In the genomic region with DNA sequence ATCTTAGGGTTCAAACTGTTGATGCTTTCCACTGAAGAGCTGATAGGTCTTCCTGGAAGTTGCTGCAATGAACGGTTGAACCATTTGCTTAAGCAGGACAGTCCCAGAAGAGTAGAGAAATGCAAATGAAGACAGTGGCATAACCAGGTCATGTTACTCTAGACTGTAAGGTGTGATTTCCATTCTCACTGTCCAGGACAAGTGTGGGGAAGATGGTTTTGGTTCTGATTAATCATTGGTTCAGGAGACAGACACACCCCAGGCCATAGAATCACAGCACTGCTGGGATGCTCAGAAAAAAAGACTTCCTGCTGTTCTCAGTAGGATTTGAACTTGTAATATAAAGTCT, we compare ENCODE assay signal across 1 cellular context.
TF ChIP-seq lines count a peak whose summit lies in the region.

No MANE protein-coding gene starts in this region.

TF ChIP-seq in GM23338, 12 proteins besides CTCF, POLR2A, EP300 and RAD21 (continued from another document):
- TF ChIP-seq, protein P1, sequence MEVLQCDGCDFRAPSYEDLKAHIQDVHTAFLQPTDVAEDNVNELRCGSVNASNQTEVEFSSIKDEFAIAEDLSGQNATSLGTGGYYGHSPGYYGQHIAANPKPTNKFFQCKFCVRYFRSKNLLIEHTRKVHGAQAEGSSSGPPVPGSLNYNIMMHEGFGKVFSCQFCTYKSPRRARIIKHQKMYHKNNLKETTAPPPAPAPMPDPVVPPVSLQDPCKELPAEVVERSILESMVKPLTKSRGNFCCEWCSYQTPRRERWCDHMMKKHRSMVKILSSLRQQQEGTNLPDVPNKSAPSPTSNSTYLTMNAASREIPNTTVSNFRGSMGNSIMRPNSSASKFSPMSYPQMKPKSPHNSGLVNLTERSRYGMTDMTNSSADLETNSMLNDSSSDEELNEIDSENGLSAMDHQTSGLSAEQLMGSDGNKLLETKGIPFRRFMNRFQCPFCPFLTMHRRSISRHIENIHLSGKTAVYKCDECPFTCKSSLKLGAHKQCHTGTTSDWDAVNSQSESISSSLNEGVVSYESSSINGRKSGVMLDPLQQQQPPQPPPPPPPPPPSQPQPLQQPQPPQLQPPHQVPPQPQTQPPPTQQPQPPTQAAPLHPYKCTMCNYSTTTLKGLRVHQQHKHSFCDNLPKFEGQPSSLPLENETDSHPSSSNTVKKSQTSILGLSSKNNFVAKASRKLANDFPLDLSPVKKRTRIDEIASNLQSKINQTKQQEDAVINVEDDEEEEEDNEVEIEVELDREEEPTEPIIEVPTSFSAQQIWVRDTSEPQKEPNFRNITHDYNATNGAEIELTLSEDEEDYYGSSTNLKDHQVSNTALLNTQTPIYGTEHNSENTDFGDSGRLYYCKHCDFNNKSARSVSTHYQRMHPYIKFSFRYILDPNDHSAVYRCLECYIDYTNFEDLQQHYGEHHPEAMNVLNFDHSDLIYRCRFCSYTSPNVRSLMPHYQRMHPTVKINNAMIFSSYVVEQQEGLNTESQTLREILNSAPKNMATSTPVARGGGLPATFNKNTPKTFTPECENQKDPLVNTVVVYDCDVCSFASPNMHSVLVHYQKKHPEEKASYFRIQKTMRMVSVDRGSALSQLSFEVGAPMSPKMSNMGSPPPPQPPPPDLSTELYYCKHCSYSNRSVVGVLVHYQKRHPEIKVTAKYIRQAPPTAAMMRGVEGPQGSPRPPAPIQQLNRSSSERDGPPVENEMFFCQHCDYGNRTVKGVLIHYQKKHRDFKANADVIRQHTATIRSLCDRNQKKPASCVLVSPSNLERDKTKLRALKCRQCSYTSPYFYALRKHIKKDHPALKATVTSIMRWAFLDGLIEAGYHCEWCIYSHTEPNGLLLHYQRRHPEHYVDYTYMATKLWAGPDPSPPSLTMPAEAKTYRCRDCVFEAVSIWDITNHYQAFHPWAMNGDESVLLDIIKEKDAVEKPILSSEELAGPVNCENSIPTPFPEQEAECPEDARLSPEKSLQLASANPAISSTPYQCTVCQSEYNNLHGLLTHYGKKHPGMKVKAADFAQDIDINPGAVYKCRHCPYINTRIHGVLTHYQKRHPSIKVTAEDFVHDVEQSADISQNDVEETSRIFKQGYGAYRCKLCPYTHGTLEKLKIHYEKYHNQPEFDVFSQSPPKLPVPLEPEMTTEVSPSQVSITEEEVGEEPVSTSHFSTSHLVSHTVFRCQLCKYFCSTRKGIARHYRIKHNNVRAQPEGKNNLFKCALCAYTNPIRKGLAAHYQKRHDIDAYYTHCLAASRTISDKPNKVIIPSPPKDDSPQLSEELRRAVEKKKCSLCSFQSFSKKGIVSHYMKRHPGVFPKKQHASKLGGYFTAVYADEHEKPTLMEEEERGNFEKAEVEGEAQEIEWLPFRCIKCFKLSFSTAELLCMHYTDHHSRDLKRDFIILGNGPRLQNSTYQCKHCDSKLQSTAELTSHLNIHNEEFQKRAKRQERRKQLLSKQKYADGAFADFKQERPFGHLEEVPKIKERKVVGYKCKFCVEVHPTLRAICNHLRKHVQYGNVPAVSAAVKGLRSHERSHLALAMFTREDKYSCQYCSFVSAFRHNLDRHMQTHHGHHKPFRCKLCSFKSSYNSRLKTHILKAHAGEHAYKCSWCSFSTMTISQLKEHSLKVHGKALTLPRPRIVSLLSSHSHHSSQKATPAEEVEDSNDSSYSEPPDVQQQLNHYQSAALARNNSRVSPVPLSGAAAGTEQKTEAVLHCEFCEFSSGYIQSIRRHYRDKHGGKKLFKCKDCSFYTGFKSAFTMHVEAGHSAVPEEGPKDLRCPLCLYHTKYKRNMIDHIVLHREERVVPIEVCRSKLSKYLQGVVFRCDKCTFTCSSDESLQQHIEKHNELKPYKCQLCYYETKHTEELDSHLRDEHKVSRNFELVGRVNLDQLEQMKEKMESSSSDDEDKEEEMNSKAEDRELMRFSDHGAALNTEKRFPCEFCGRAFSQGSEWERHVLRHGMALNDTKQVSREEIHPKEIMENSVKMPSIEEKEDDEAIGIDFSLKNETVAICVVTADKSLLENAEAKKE (CRISPR knock-in tag; IDR thresholded peaks at IDR 0.05) = no peak
- TF ChIP-seq NANOG (IDR thresholded peaks at IDR 0.05; ENCODE audit: borderline replicate concordance) (no peak), ZNF331 (CRISPR knock-in tag; IDR thresholded peaks at IDR 0.05; ENCODE audit: low read depth) (no peak), EZH2 (IDR thresholded peaks at IDR 0.05; ENCODE audit: low read depth, unreplicated experiment) (no peak)
